In the genomic region with DNA sequence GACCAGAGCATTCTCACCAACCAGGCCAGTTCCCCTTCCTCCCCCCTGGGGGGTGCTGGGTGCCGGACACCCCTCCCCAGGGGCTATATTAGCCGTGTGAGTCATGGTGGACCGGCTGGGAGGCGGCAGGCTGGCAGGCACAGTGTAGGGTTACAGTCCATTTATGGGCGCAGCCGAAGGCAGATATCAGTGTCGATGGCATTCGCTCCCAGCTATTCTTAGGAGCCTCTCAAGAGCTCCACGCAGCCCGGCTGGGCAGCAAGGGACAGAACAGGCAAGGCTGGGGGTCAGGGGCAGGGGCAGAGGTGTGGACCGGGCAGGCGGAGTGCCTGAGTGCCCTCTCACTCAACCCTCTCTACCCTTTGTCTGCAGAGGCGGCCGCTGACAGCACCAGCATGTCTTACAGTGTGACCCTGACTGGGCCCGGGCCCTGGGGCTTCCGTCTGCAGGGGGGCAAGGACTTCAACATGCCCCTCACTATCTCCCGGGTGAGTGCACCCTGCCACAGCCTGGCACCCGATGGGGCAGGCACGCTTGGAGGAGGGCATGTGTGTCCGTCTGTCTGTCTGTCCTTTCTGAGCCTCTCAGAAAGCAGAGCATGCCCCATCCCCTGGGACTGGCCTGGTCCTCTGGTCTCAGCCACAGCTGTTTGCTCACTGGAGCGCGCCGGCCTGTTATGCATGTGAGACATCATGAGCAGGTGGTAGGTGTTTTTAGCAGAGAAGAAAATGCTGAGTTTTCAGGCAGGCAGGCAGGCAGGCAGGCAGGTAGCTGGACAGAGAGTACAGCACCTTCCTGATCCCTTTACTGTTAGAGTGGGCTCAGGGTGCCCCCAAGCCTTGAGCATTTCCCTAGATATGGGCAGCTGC, we compare ENCODE assay signal across 1 cellular context.
TF ChIP-seq lines count a peak whose summit lies in the region.

A gene with protein sequence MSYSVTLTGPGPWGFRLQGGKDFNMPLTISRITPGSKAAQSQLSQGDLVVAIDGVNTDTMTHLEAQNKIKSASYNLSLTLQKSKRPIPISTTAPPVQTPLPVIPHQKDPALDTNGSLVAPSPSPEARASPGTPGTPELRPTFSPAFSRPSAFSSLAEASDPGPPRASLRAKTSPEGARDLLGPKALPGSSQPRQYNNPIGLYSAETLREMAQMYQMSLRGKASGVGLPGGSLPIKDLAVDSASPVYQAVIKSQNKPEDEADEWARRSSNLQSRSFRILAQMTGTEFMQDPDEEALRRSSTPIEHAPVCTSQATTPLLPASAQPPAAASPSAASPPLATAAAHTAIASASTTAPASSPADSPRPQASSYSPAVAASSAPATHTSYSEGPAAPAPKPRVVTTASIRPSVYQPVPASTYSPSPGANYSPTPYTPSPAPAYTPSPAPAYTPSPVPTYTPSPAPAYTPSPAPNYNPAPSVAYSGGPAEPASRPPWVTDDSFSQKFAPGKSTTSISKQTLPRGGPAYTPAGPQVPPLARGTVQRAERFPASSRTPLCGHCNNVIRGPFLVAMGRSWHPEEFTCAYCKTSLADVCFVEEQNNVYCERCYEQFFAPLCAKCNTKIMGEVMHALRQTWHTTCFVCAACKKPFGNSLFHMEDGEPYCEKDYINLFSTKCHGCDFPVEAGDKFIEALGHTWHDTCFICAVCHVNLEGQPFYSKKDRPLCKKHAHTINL (plus strand): TSS at position 215 of the 869 bp plus-strand sequence. CDS start 181 bp downstream, at position 396.

TF ChIP-seq in HepG2, 621 proteins besides CTCF, POLR2A, EP300 and RAD21:
- TF ChIP-seq SRF (IDR thresholded peaks at IDR 0.05; ENCODE audit: low read depth, low read length) (0 out of 2 replicates have a peak, but pooled peaks have one; percentile 23), ZFP90 (CRISPR knock-in tag; IDR thresholded peaks at IDR 0.05; ENCODE audit: borderline replicate concordance) (no peak)
